In the genomic region with DNA sequence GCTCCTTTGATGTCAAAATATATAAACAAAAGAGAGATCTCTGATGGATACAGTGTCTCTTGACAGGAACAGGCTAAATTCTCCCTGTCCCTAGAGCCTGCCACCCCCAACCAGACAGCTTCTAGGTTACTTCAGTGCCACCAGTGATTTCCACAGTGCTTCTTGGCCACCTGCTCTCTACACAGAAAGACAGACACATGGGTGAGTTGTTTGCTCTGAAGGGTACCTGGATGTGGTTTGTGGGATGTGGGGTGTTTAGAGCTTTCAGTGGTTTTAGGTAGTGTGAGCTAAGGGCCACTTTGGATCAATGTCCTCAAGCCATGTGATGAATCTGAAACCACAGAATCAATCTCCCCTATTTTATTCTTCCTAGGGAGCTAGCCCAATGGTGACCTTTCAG, we compare ENCODE assay signal across 10 cellular contexts.
"Had no signal": no experiment of that assay in that cellular context is flagged by ENCODE, and none has a peak within 500 bp of the region (broad histone marks: within the 10 kb centered on the region; RNA-seq: fewer than 3 reads in every experiment).

No MANE protein-coding gene starts in this region.

- H3K9me3 Mint-ChIP-seq: activated CD4-positive, alpha-beta memory T cell treated with anti-CD3 and anti-CD28 coated beads for 36 hours; activated T-helper 2 cell treated with anti-CD3 and anti-CD28 coated beads, Interferon-gamma antibody, Interleukin-2, Interleukin-4, amounts not matched to agents 10 μg/mL and 5 μg/mL and 100 μg/mL, durations not matched to agents 14 hours and 24 hours and 36 hours; natural killer cell treated with Interleukin-12 subunit alpha and Interleukin-12 subunit beta and Interleukin-15 and Interleukin-18, amount 100 ng/mL, for 72 hours had no signal

- ATAC-seq: right cardiac atrium, SK-N-SH treated with all-trans-retinoic acid at 6 μM for 48 hours had no signal

- H3K36me3 Mint-ChIP-seq: activated CD4-positive, alpha-beta memory T cell treated with anti-CD3 and anti-CD28 coated beads for 36 hours; natural killer cell treated with Interleukin-12 subunit alpha and Interleukin-12 subunit beta and Interleukin-15 and Interleukin-18, amount 100 ng/mL, for 72 hours had no signal

- H3K27ac Mint-ChIP-seq: activated CD4-positive, alpha-beta memory T cell treated with anti-CD3 and anti-CD28 coated beads for 36 hours; activated T-helper 2 cell treated with anti-CD3 and anti-CD28 coated beads, Interferon-gamma antibody, Interleukin-2, Interleukin-4, amounts not matched to agents 10 μg/mL and 5 μg/mL and 100 μg/mL, durations not matched to agents 14 hours and 24 hours and 36 hours; natural killer cell treated with Interleukin-12 subunit alpha and Interleukin-12 subunit beta and Interleukin-15 and Interleukin-18, amount 100 ng/mL, for 72 hours; progenitor cell of endocrine pancreas had no signal

- H3K4me3 Mint-ChIP-seq: activated CD4-positive, alpha-beta memory T cell treated with anti-CD3 and anti-CD28 coated beads for 36 hours; natural killer cell treated with Interleukin-12 subunit alpha and Interleukin-12 subunit beta and Interleukin-15 and Interleukin-18, amount 100 ng/mL, for 72 hours had no signal

- DNase-seq: activated CD4-positive, alpha-beta memory T cell treated with anti-CD3 and anti-CD28 coated beads for 36 hours; esophagus squamous epithelium; foreskin fibroblast; nucleus accumbens; right cardiac atrium; small intestine had no signal
